ENCODE assay signal across 17 cellular contexts in the genomic region with DNA sequence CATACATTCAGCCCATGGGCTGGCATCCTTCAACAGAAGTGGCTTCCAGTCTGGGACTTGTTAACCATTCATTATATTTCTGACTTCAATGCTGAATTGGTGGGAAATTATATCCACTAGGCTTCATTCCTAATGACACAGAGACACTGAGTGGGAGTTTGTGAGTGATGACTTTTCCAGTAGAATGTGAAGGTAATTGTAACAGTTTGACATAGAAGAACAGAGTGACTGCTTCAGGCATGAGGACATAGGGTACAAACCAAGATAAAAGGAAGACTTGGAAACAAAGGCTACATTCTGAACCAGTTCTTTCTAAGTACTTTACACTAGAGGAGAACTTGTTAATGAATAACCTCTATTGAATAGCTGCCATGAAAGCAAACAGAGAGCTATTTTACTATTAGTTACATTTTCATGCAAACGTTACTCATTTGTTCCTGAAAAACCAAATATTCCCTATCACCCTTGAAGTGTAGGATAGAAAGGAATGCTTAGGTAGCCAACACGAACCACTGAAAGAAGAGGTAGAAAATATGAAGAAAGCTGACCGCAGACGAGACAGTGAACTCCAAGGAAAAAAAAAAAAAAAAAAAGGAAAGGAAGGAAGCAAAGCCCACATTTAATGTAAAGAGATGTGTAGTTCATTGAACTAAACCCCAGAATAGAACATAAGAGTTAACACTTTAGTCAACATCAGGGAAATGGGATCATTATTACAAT.
DNase-seq lines count a peak whose midpoint lies in the region; ATAC-seq, FAIRE-seq and TF ChIP-seq lines count a peak whose summit lies in the region.
"Had no signal": no experiment of that assay in that cellular context is flagged by ENCODE, and none has a peak within 500 bp of the region (broad histone marks: within the 10 kb centered on the region; RNA-seq: fewer than 3 reads in every experiment).

No MANE protein-coding gene starts in this region.

- no peak overlapping the region for H3K9ac ChIP-seq in K562 (ENCODE audit: insufficient read depth in 1 of 2, low read depth in 2 of 2, low read length in 2 of 2)
- no peak overlapping the region for H3K9ac ChIP-seq in smooth muscle cell (ENCODE audit: low read depth)

- peaks cover 0 to 2% of the 10 kb centered on the region in 2 experiments; a peak in 1 of 5 replicates for H3K4me1 ChIP-seq in K562 (replicated peaks in 1 of 2; ENCODE audit: control insufficient read depth in 2 of 2, insufficient read depth in 2 of 2, low read length in 2 of 2)
- peaks cover 36% of the 10 kb centered on the region for H3K4me1 ChIP-seq in smooth muscle cell (ENCODE audit: low read depth)
- H3K4me1 ChIP-seq: SJSA1 had no signal

- DNase-seq in HuH-7 (ENCODE audit: low spot score) (peak; percentile 36), K562 (ENCODE audit: extremely low read depth in 1 of 4, low spot score in 3 of 4) (no peak), left kidney (ENCODE audit: low read depth, low spot score) (peak; percentile 79), smooth muscle cell (lab: John Stamatoyannopoulos, UW; ENCODE audit: unreplicated experiment) (no peak), AG08395 (ENCODE audit: low spot score) (no peak)
- DNase-seq in activated CD4-positive, alpha-beta T cell treated with anti-CD3 and anti-CD28 coated beads, Interleukin-2, amount 50 U/mL, for 1 hour = no peak
- DNase-seq: activated CD8-positive, alpha-beta memory T cell treated with anti-CD3 and anti-CD28 coated beads, Interleukin-2, amount 50 U/mL, for 4 hours; activated naive CD8-positive, alpha-beta T cell treated with anti-CD3 and anti-CD28 coated beads, Interleukin-2, amount 10 ng/mL, durations not matched to agents 7 days and 5 days; CD8-positive, alpha-beta memory T cell; KG1; NCI-H774; WERI-Rb-1 had no signal

- no peak for TF ChIP-seq RAD21 in K562 (CRISPR knock-in tag; conservative IDR thresholded peaks at IDR 0.05 in 1 of 2, IDR thresholded peaks at IDR 0.05 in 1 of 2)

- H4K20me1 ChIP-seq in K562 (replicated peaks; ENCODE audit: control insufficient read depth, insufficient read depth, low read length) = no peaks in the 10 kb centered on the region
- no peaks in the 10 kb centered on the region for H4K20me1 ChIP-seq in smooth muscle cell (ENCODE audit: low read depth)

- H3K4me3 ChIP-seq in K562 (no peak overlapping the region), smooth muscle cell (no peak overlapping the region)
- H3K4me3 ChIP-seq: SJSA1, skin epidermis, thoracic aorta had no signal

- ATAC-seq in K562 (no peak), HG02870 (IDR thresholded peaks at IDR 0.05; ENCODE audit: unreplicated experiment) (no peak), HG02973 (IDR thresholded peaks at IDR 0.05; ENCODE audit: unreplicated experiment) (no peak)

- no peaks in the 10 kb centered on the region for H3F3A ChIP-seq in smooth muscle cell (ENCODE audit: low read depth)

- no peaks in the 10 kb centered on the region for H3K79me2 ChIP-seq in K562 (ENCODE audit: control insufficient read depth, insufficient read depth, low read length)
- H3K79me2 ChIP-seq in smooth muscle cell (ENCODE audit: low read depth) = no peaks in the 10 kb centered on the region

- no peak for TF ChIP-seq EP300 in K562 (IDR thresholded peaks at IDR 0.05; ENCODE audit: low read length)

- H3K9me3 ChIP-seq in K562 (replicated peaks; ENCODE audit: control insufficient read depth, insufficient read depth, low read depth, low read length) (no peaks in the 10 kb centered on the region), smooth muscle cell (replicated peaks; ENCODE audit: low read depth) (no peaks in the 10 kb centered on the region)
- H3K9me3 ChIP-seq: thoracic aorta had no signal

- TF ChIP-seq POLR2A in K562 (conservative IDR thresholded peaks at IDR 0.05) = no peak

- no TSS peak for BruUV-seq in K562 (replicated peaks; lab: Mats Ljungman, UMichigan)

- H3K27ac ChIP-seq in K562 (ENCODE audit: extremely low read depth, low read depth, low read length) = no peak overlapping the region
- peak overlapping the region; percentile 63 for H3K27ac ChIP-seq in smooth muscle cell (ENCODE audit: low read depth)
- H3K27ac ChIP-seq: SJSA1, skin epidermis, thoracic aorta, WERI-Rb-1 had no signal

- intact Hi-C loops in K562 (cut with micrococcal nuclease) = no loop called here

- POLR2A ChIA-PET in K562 (lab: Yijun Ruan, JAX) = no interaction called here

- CTCF ChIA-PET in K562 (lab: Yijun Ruan, JAX; ENCODE audit: low intra/inter-chr PET ratio) = no interaction called here

- H3K36me3 ChIP-seq in K562 (ENCODE audit: control insufficient read depth, insufficient read depth, low read length) (no peaks in the 10 kb centered on the region), smooth muscle cell (ENCODE audit: low read depth) (no peaks in the 10 kb centered on the region)
- H3K36me3 ChIP-seq: SJSA1, thoracic aorta, WERI-Rb-1 had no signal

- H3K4me2 ChIP-seq in K562 (ENCODE audit: insufficient read depth, low read length) (no peak overlapping the region), smooth muscle cell (peak overlapping the region; percentile 37)

- no peaks in the 10 kb centered on the region for H3K9me1 ChIP-seq in K562 (ENCODE audit: control insufficient read depth, insufficient read depth, low read length)

- no peaks in the 10 kb centered on the region for H3K27me3 ChIP-seq in K562 (ENCODE audit: control insufficient read depth in 2 of 2, insufficient read depth in 2 of 2, low read length in 2 of 2)
- H3K27me3 ChIP-seq in smooth muscle cell (ENCODE audit: low read depth) = no peaks in the 10 kb centered on the region
- H3K27me3 ChIP-seq: SJSA1 had no signal

- TF ChIP-seq CTCF in K562 (IDR thresholded peaks at IDR 0.05 in 2 of 3, conservative IDR thresholded peaks at IDR 0.05 in 1 of 3; ENCODE audit: insufficient read depth in 2 of 3, low read depth in 1 of 3, low read length in 3 of 3) (no peak), smooth muscle cell (IDR thresholded peaks at IDR 0.05; ENCODE audit: borderline replicate concordance, insufficient read depth, poor library complexity, severe bottlenecking) (no peak)

- WGBS in K562 (ENCODE audit: insufficient coverage, low coverage, missing lambda C conversion rate) = 11% methylated on average over 2 of the region's 4 CpGs
- 29% methylated on average over 4 of the region's 4 CpGs for WGBS in smooth muscle cell (ENCODE audit: low lambda C conversion rate)

- FAIRE-seq in K562 (lab: Jason Lieb, UNC) = no peak

- H2AFZ ChIP-seq in K562 (ENCODE audit: low read depth, low read length) (peak overlapping the region; percentile 20; the same call in 1 of the 2 replicates), smooth muscle cell (ENCODE audit: low read depth) (peak overlapping the region; percentile 3)

- in situ Hi-C loops in K562 (cut with MboI) = no loop called here

TF ChIP-seq in K562, 482 proteins besides CTCF, POLR2A, EP300 and RAD21:
- no peak for TF ChIP-seq ZNF583 (CRISPR knock-in tag; IDR thresholded peaks at IDR 0.05)
- no peak for TF ChIP-seq ZNF79 (CRISPR knock-in tag; IDR thresholded peaks at IDR 0.05; ENCODE audit: low read depth)
- no peak for TF ChIP-seq MTA1 (IDR thresholded peaks at IDR 0.05; ENCODE audit: borderline replicate concordance)
- no peak for TF ChIP-seq GATAD2B (IDR thresholded peaks at IDR 0.05; ENCODE audit: borderline replicate concordance)
- no peak for TF ChIP-seq ID3 (CRISPR knock-in tag; IDR thresholded peaks at IDR 0.05)
- no peak for TF ChIP-seq ID3 (tag; IDR thresholded peaks at IDR 0.05)
- TF ChIP-seq TFAM (CRISPR knock-in tag; conservative IDR thresholded peaks at IDR 0.05) = no peak
- no peak for TF ChIP-seq FIP1L1 (IDR thresholded peaks at IDR 0.05; ENCODE audit: low read depth, low read length, poor library complexity, severe bottlenecking)
- no peak for TF ChIP-seq POLR2AphosphoS2 (IDR thresholded peaks at IDR 0.05; ENCODE audit: low read length)

Comparison
In these comparisons a context has a peak if more than half of its experiments do, and no peak if none do; other contexts are left out.
1. DNase-seq: peak in HuH-7 (single experiment) and left kidney (single experiment); none in K562 (0 of 4), smooth muscle cell (single experiment), AG08395 (single experiment) and activated CD4-positive, alpha-beta T cell treated with anti-CD3 and anti-CD28 coated beads, Interleukin-2, amount 50 U/mL, for 1 hour (single experiment).